Comparison of ENCODE assay signal across 8 cellular contexts in genomic region chr2:28894470-28895188, GRCh38. TPM values are rescaled to one million over a fixed set of nuclear protein-coding genes. Genes with fewer than 3 reads are reported as not detected.
DNase-seq lines count a peak whose midpoint lies in the region; ATAC-seq and TF ChIP-seq lines count a peak whose summit lies in the region.

Gene WDR43, plus strand, starts transcription at chr2:28894667. Its CDS starts 32 bp downstream, at chr2:28894699.

- peak; percentile 96 for DNase-seq in NCI-H1092 treated with DMSO at 0.1 percent for 48 hours (lab: John Stamatoyannopoulos, UW)
- peak; percentile 96 for DNase-seq in SKM-1 (lab: John Stamatoyannopoulos, UW; ENCODE audit: unreplicated experiment)
- peak; percentile 98 for DNase-seq in activated naive CD4-positive, alpha-beta T cell treated with anti-CD3 and anti-CD28 coated beads, Interleukin-2, amount 50 U/mL, for 72 hours (ENCODE audit: low spot score in 2 of 2)
- peak; percentile 98 for DNase-seq in glomerular visceral epithelial cell (ENCODE audit: extremely low spot score)
- DNase-seq in osteoblast (ENCODE audit: insufficient read length, low spot score, missing footprints), result peak; percentile 97
- DNase-seq in thoracic aorta (ENCODE audit: low spot score), result peak; percentile 89

- peaks cover 46% of the 10 kb centered on the region for H4K20me1 ChIP-seq in osteoblast (ENCODE audit: insufficient read depth, low read length)

- peak within 1 kb of the TSS; percentile 96 for H2AFZ ChIP-seq in osteoblast (ENCODE audit: low read length)

- no peaks in the 10 kb centered on the region for H3K27me3 ChIP-seq in osteoblast (ENCODE audit: insufficient read depth, low read length)
- no peaks in the 10 kb centered on the region for H3K27me3 ChIP-seq in thoracic aorta (replicated peaks; ENCODE audit: insufficient read depth)

- H3K9me3 ChIP-seq in osteoblast (ENCODE audit: low read depth, low read length) (no peaks in the 10 kb centered on the region), thoracic aorta (no peaks in the 10 kb centered on the region)

- H3K36me3 Mint-ChIP-seq in activated naive CD4-positive, alpha-beta T cell treated with anti-CD3 and anti-CD28 coated beads, Interleukin-2, amount 50 U/mL, for 72 hours, result peaks cover 12 to 15% of the 10 kb centered on the region in 2 donors

- peak within 1 kb of the TSS; percentile 97 for H3K4me2 ChIP-seq in osteoblast (ENCODE audit: insufficient read depth, low read length)

- ATAC-seq in HG02610 (IDR thresholded peaks at IDR 0.05; ENCODE audit: unreplicated experiment) (peak; percentile 84), thoracic aorta (ENCODE audit: insufficient number of reproducible peaks, low FRiP score, low read depth) (peak; percentile 94)
- peak; percentile 95 to 99 for ATAC-seq in activated naive CD4-positive, alpha-beta T cell treated with anti-CD3 and anti-CD28 coated beads, Interleukin-2, amount 50 U/mL, for 72 hours

- peak within 1 kb of the TSS; percentile 95 to 98 for H3K27ac Mint-ChIP-seq in activated naive CD4-positive, alpha-beta T cell treated with anti-CD3 and anti-CD28 coated beads, Interleukin-2, amount 50 U/mL, for 72 hours

- H3K4me3 ChIP-seq in GM08714 (ENCODE audit: low read length), result peak within 1 kb of the TSS; percentile 97
- peak within 1 kb of the TSS; percentile 99 for H3K4me3 ChIP-seq in osteoblast (ENCODE audit: insufficient read depth, low read length)
- peak within 1 kb of the TSS; percentile 97 for H3K4me3 ChIP-seq in thoracic aorta

- TF ChIP-seq CTCF in osteoblast (IDR thresholded peaks at IDR 0.05; ENCODE audit: extremely low read depth, low read depth, low read length) (no peak), thoracic aorta (IDR thresholded peaks at IDR 0.05) (no peak)

- H3K36me3 ChIP-seq in osteoblast (ENCODE audit: insufficient read depth, low read length), result no peaks in the 10 kb centered on the region
- H3K36me3 ChIP-seq in thoracic aorta, result no peaks in the 10 kb centered on the region

- peaks cover 52% of the 10 kb centered on the region for H3K79me2 ChIP-seq in osteoblast (ENCODE audit: insufficient read depth, low read length)

- H3K27ac ChIP-seq in osteoblast (ENCODE audit: low read depth, low read length), result peak within 1 kb of the TSS; percentile 85
- H3K27ac ChIP-seq in thoracic aorta, result peak within 1 kb of the TSS; percentile 55 to 81

- H3K9me3 Mint-ChIP-seq in activated naive CD4-positive, alpha-beta T cell treated with anti-CD3 and anti-CD28 coated beads, Interleukin-2, amount 50 U/mL, for 72 hours, result no peaks in the 10 kb centered on the region

- H3K4me1 ChIP-seq in osteoblast (ENCODE audit: insufficient read depth, low read length) (peaks cover 35% of the 10 kb centered on the region), thoracic aorta (ENCODE audit: control insufficient read depth in 1 of 2, low read depth in 2 of 2) (peaks cover 12 to 32% of the 10 kb centered on the region in 2 donors)

RNA-seq across cellular contexts. Expression of gene WDR43, which starts in this region (rescaled TPM):
- 100 to 1,000 TPM in 1 of 2 donors, 10 to 100 TPM in 1; 64.1 to 102 TPM for total RNA-seq in activated naive CD4-positive, alpha-beta T cell treated with anti-CD3 and anti-CD28 coated beads, Interleukin-2, amount 50 U/mL, for 72 hours
- total RNA-seq in osteoblast, result 71.6 and 79.3 TPM in 2 replicates
- total RNA-seq in thoracic aorta, result 10 to 100 TPM; 19.8 to 76.4 TPM

Comparison
In these comparisons a context has a peak if more than half of its experiments do, and no peak if none do; other contexts are left out.
1. Peak in every context shown above with its lines: DNase-seq, ATAC-seq, H3K4me3 ChIP-seq and H3K27ac ChIP-seq.